ENCODE assay signal across 9 cellular contexts in genomic region chrX:130902446-130902782, GRCh38. TPM values are rescaled to one million over a fixed set of nuclear protein-coding genes. Genes with fewer than 3 reads are reported as not detected.
DNase-seq lines count a peak whose midpoint lies in the region; ATAC-seq and TF ChIP-seq lines count a peak whose summit lies in the region.
"Had no signal": no experiment of that assay in that cellular context is flagged by ENCODE, and none has a peak within 500 bp of the region (broad histone marks: within the 10 kb centered on the region; RNA-seq: fewer than 3 reads in every experiment).

No MANE protein-coding gene starts in this region.

- H3K27me3 ChIP-seq in layer of hippocampus (ENCODE audit: control insufficient read depth, insufficient read depth, low read length) (no peaks in the 10 kb centered on the region), tibial artery (no peaks in the 10 kb centered on the region)

- no peak for DNase-seq in activated CD8-positive, alpha-beta T cell treated with anti-CD3 and anti-CD28 coated beads, Interleukin-2, amount 10 ng/mL, durations not matched to agents 7 days and 5 days
- DNase-seq in activated CD8-positive, alpha-beta T cell treated with anti-CD3 and anti-CD28 coated beads for 36 hours, result no peak
- DNase-seq in activated naive CD8-positive, alpha-beta T cell treated with anti-CD3 and anti-CD28 coated beads, Interleukin-2, amount 10 ng/mL, durations not matched to agents 7 days and 5 days, result no peak
- DNase-seq in tibial artery (no peak), hippocampal formation (lab: John Stamatoyannopoulos, UW) (no peak), NCI-H446 treated with DMSO at 0.1 percent for 48 hours (lab: John Stamatoyannopoulos, UW) (no peak)

- peaks cover 6% of the 10 kb centered on the region for H3K36me3 Mint-ChIP-seq in activated CD8-positive, alpha-beta T cell treated with anti-CD3 and anti-CD28 coated beads, Interleukin-2, amount 10 ng/mL, durations not matched to agents 7 days and 5 days (ENCODE audit: low read depth)
- H3K36me3 Mint-ChIP-seq in activated CD8-positive, alpha-beta T cell treated with anti-CD3 and anti-CD28 coated beads for 36 hours (ENCODE audit: low read depth), result peaks cover 7% of the 10 kb centered on the region
- H3K36me3 Mint-ChIP-seq in activated naive CD8-positive, alpha-beta T cell treated with anti-CD3 and anti-CD28 coated beads, Interleukin-2, amount 10 ng/mL, durations not matched to agents 7 days and 5 days, result peaks cover 5% of the 10 kb centered on the region

- H3K4me1 ChIP-seq in tibial artery, result peaks cover 0 to 11% (median 0%) of the 10 kb centered on the region in 4 donors

- no peak overlapping the region for H3K4me3 Mint-ChIP-seq in activated CD8-positive, alpha-beta T cell treated with anti-CD3 and anti-CD28 coated beads, Interleukin-2, amount 10 ng/mL, durations not matched to agents 7 days and 5 days
- H3K4me3 Mint-ChIP-seq in activated CD8-positive, alpha-beta T cell treated with anti-CD3 and anti-CD28 coated beads for 36 hours, result no peak overlapping the region
- no peak overlapping the region for H3K4me3 Mint-ChIP-seq in activated naive CD8-positive, alpha-beta T cell treated with anti-CD3 and anti-CD28 coated beads, Interleukin-2, amount 10 ng/mL, durations not matched to agents 7 days and 5 days
- H3K4me3 Mint-ChIP-seq: natural killer cell treated with Interleukin-12 subunit alpha and Interleukin-12 subunit beta and Interleukin-15 and Interleukin-18, amount 100 ng/mL, for 72 hours had no signal

- TF ChIP-seq CTCF in activated CD8-positive, alpha-beta T cell treated with anti-CD3 and anti-CD28 coated beads for 36 hours (IDR thresholded peaks at IDR 0.05), result no peak
- no peak for TF ChIP-seq CTCF in tibial artery (IDR thresholded peaks at IDR 0.05)

- H3K36me3 ChIP-seq in tibial artery, result no peaks in the 10 kb centered on the region

- no peak for ATAC-seq in activated CD8-positive, alpha-beta T cell treated with anti-CD3 and anti-CD28 coated beads, Interleukin-2, amount 10 ng/mL, durations not matched to agents 7 days and 5 days
- no peak for ATAC-seq in activated CD8-positive, alpha-beta T cell treated with anti-CD3 and anti-CD28 coated beads for 36 hours
- no peak for ATAC-seq in activated naive CD8-positive, alpha-beta T cell treated with anti-CD3 and anti-CD28 coated beads, Interleukin-2, amount 10 ng/mL, durations not matched to agents 7 days and 5 days (ENCODE audit: low read depth)
- ATAC-seq in HG02973 (IDR thresholded peaks at IDR 0.05; ENCODE audit: unreplicated experiment), result no peak

- H3K4me3 ChIP-seq in tibial artery, result peak overlapping the region; percentile 70 to 73

- intact Hi-C loops in activated CD8-positive, alpha-beta T cell treated with anti-CD3 and anti-CD28 coated beads for 36 hours (cut with micrococcal nuclease), result no loop called here
- intact Hi-C loops in tibial artery (cut with DNase I; ENCODE audit: low total_unique reads), result no loop called here

- peaks cover 9% of the 10 kb centered on the region for H3K4me1 Mint-ChIP-seq in activated CD8-positive, alpha-beta T cell treated with anti-CD3 and anti-CD28 coated beads, Interleukin-2, amount 10 ng/mL, durations not matched to agents 7 days and 5 days (ENCODE audit: low read depth)
- peaks cover 8% of the 10 kb centered on the region for H3K4me1 Mint-ChIP-seq in activated CD8-positive, alpha-beta T cell treated with anti-CD3 and anti-CD28 coated beads for 36 hours (ENCODE audit: low read depth)
- H3K4me1 Mint-ChIP-seq in activated naive CD8-positive, alpha-beta T cell treated with anti-CD3 and anti-CD28 coated beads, Interleukin-2, amount 10 ng/mL, durations not matched to agents 7 days and 5 days, result peaks cover 7% of the 10 kb centered on the region

- no peaks in the 10 kb centered on the region for H3K27me3 Mint-ChIP-seq in activated CD8-positive, alpha-beta T cell treated with anti-CD3 and anti-CD28 coated beads, Interleukin-2, amount 10 ng/mL, durations not matched to agents 7 days and 5 days (ENCODE audit: low read depth)
- H3K27me3 Mint-ChIP-seq in activated CD8-positive, alpha-beta T cell treated with anti-CD3 and anti-CD28 coated beads for 36 hours, result no peaks in the 10 kb centered on the region
- H3K27me3 Mint-ChIP-seq in activated naive CD8-positive, alpha-beta T cell treated with anti-CD3 and anti-CD28 coated beads, Interleukin-2, amount 10 ng/mL, durations not matched to agents 7 days and 5 days, result no peaks in the 10 kb centered on the region

- no peaks in the 10 kb centered on the region for H3K9me3 ChIP-seq in tibial artery

- POLR2A ChIA-PET in activated CD8-positive, alpha-beta T cell treated with anti-CD3 and anti-CD28 coated beads, Interleukin-2, amount 10 ng/mL, durations not matched to agents 7 days and 5 days (lab: Charles Lee), result interaction anchor here (0.7 to 0.9 kb wide), 2 partner anchors 12 to 563 kb away, joined by 3 read pairs; partner anchors contain the start of gene SLC25A14
- POLR2A ChIA-PET in activated CD8-positive, alpha-beta T cell treated with anti-CD3 and anti-CD28 coated beads for 36 hours (lab: Charles Lee), result no interaction called here
- POLR2A ChIA-PET in activated naive CD8-positive, alpha-beta T cell treated with anti-CD3 and anti-CD28 coated beads, Interleukin-2, amount 10 ng/mL, durations not matched to agents 7 days and 5 days (lab: Charles Lee), result no interaction called here

- H3K27ac Mint-ChIP-seq in activated CD8-positive, alpha-beta T cell treated with anti-CD3 and anti-CD28 coated beads, Interleukin-2, amount 10 ng/mL, durations not matched to agents 7 days and 5 days, result peak overlapping the region; percentile 78
- H3K27ac Mint-ChIP-seq in activated CD8-positive, alpha-beta T cell treated with anti-CD3 and anti-CD28 coated beads for 36 hours, result no peak overlapping the region
- H3K27ac Mint-ChIP-seq in activated naive CD8-positive, alpha-beta T cell treated with anti-CD3 and anti-CD28 coated beads, Interleukin-2, amount 10 ng/mL, durations not matched to agents 7 days and 5 days, result peak overlapping the region; percentile 81
- H3K27ac Mint-ChIP-seq: natural killer cell treated with Interleukin-12 subunit alpha and Interleukin-12 subunit beta and Interleukin-15 and Interleukin-18, amount 100 ng/mL, for 72 hours had no signal

- H3K27ac ChIP-seq in layer of hippocampus (ENCODE audit: low read depth, low read length) (peak overlapping the region; percentile 42), tibial artery (peak overlapping the region; percentile 81 to 88)

- H3K9me3 Mint-ChIP-seq in activated CD8-positive, alpha-beta T cell treated with anti-CD3 and anti-CD28 coated beads, Interleukin-2, amount 10 ng/mL, durations not matched to agents 7 days and 5 days (ENCODE audit: insufficient read depth), result no peaks in the 10 kb centered on the region
- H3K9me3 Mint-ChIP-seq in activated CD8-positive, alpha-beta T cell treated with anti-CD3 and anti-CD28 coated beads for 36 hours, result no peaks in the 10 kb centered on the region
- no peaks in the 10 kb centered on the region for H3K9me3 Mint-ChIP-seq in activated naive CD8-positive, alpha-beta T cell treated with anti-CD3 and anti-CD28 coated beads, Interleukin-2, amount 10 ng/mL, durations not matched to agents 7 days and 5 days
- H3K9me3 Mint-ChIP-seq: natural killer cell treated with Interleukin-12 subunit alpha and Interleukin-12 subunit beta and Interleukin-15 and Interleukin-18, amount 100 ng/mL, for 72 hours had no signal

- CTCF ChIA-PET in activated CD8-positive, alpha-beta T cell treated with anti-CD3 and anti-CD28 coated beads, Interleukin-2, amount 10 ng/mL, durations not matched to agents 7 days and 5 days (lab: Charles Lee), result no interaction called here
- CTCF ChIA-PET in activated CD8-positive, alpha-beta T cell treated with anti-CD3 and anti-CD28 coated beads for 36 hours (lab: Charles Lee), result no interaction called here

RNA-seq across cellular contexts. Expression of gene ENOX2, which starts 0.6 kb away (rescaled TPM):
- total RNA-seq in activated CD8-positive, alpha-beta T cell treated with anti-CD3 and anti-CD28 coated beads, Interleukin-2, amount 10 ng/mL, durations not matched to agents 7 days and 5 days, result 10 to 100 TPM; 10.9 to 14.2 TPM
- 10 to 100 TPM in 1 of 2 experiments, 1 to 10 TPM in 1; 9.6 to 12.0 TPM for total RNA-seq in activated CD8-positive, alpha-beta T cell treated with anti-CD3 and anti-CD28 coated beads for 36 hours
- total RNA-seq in activated naive CD8-positive, alpha-beta T cell treated with anti-CD3 and anti-CD28 coated beads, Interleukin-2, amount 10 ng/mL, durations not matched to agents 7 days and 5 days, result 10 to 100 TPM; 11.4 to 13.1 TPM
